Comparison of ENCODE assay signal across 28 cellular contexts in genomic region chr12:42030588-42030987, GRCh38.
"Had no signal": no experiment of that assay in that cellular context is flagged by ENCODE, and none has a peak within 500 bp of the region (broad histone marks: within the 10 kb centered on the region; RNA-seq: fewer than 3 reads in every experiment).

No MANE protein-coding gene starts in this region.

- H3K27ac Mint-ChIP-seq: immature natural killer cell; natural killer cell treated with Interleukin-12 subunit alpha and Interleukin-12 subunit beta and Interleukin-15 and Interleukin-18, amount 100 ng/mL, for 72 hours; progenitor cell of endocrine pancreas; stimulated activated naive B cell treated with anti-CD40 and anti-IgM and Interleukin-4, amounts not matched to agents 10 μg/mL and 1 μg/mL and 100 μg/mL, for 72 hours had no signal

- H3K27me3 ChIP-seq: ovary, right atrium auricular region, stomach, testis, thyroid gland, transverse colon, upper lobe of left lung, vagina had no signal

- H3K27ac ChIP-seq: left ventricle myocardium inferior, ovary, right atrium auricular region, skin epidermis, stomach, testis, thyroid gland, transverse colon, upper lobe of left lung, vagina had no signal

- H3K27me3 Mint-ChIP-seq: progenitor cell of endocrine pancreas had no signal

- H3K4me3 ChIP-seq: left ventricle myocardium inferior, lung, mucosa of descending colon, ovary, right atrium auricular region, skin epidermis, stomach, testis, thyroid gland, transverse colon, upper lobe of left lung, vagina had no signal

- H3K36me3 Mint-ChIP-seq: immature natural killer cell; naive thymus-derived CD4-positive, alpha-beta T cell; natural killer cell treated with Interleukin-12 subunit alpha and Interleukin-12 subunit beta and Interleukin-15 and Interleukin-18, amount 100 ng/mL, for 72 hours; stimulated activated naive B cell treated with anti-CD40 and anti-IgM and Interleukin-4, amounts not matched to agents 10 μg/mL and 1 μg/mL and 100 μg/mL, for 72 hours had no signal

- H3K9me3 Mint-ChIP-seq: immature natural killer cell; natural killer cell treated with Interleukin-12 subunit alpha and Interleukin-12 subunit beta and Interleukin-15 and Interleukin-18, amount 100 ng/mL, for 72 hours; stimulated activated naive B cell treated with anti-CD40 and anti-IgM and Interleukin-4, amounts not matched to agents 10 μg/mL and 1 μg/mL and 100 μg/mL, for 72 hours had no signal

- H3K36me3 ChIP-seq: left ventricle myocardium inferior, ovary, right atrium auricular region, stomach, thyroid gland, transverse colon, upper lobe of left lung, vagina had no signal

- H3K9me3 ChIP-seq: left ventricle myocardium inferior, mucosa of descending colon, ovary, right atrium auricular region, stomach, testis, thyroid gland, transverse colon, upper lobe of left lung, vagina had no signal

- H3K4me1 ChIP-seq: left ventricle myocardium inferior, right atrium auricular region, stomach, testis, transverse colon, upper lobe of left lung, vagina had no signal

- DNase-seq: hippocampal formation; immature natural killer cell; kidney; left colon; left ventricle myocardium inferior; midbrain; mucosa of descending colon; naive thymus-derived CD4-positive, alpha-beta T cell; ovary; stimulated activated CD4-positive, alpha-beta T cell treated with anti-CD3 and anti-CD28 coated beads, Interleukin-12 subunit alpha, Interleukin-12 subunit beta, amount 100 ng/mL, for 4 hours; stimulated activated CD4-positive, alpha-beta T cell treated with anti-CD3 and anti-CD28 coated beads, Interleukin-15, amount 100 ng/mL, for 24 hours; stimulated activated CD4-positive, alpha-beta T cell treated with anti-CD3 and anti-CD28 coated beads, Interleukin-2, amount 100 ng/mL, for 24 hours; stimulated activated CD4-positive, alpha-beta T cell treated with anti-CD3 and anti-CD28 coated beads, Interleukin-4, amount 100 ng/mL, for 1 hour; stimulated activated naive B cell treated with anti-CD40 and anti-IgM and Interleukin-4, amounts not matched to agents 10 μg/mL and 1 μg/mL and 100 μg/mL, for 72 hours; stimulated activated naive CD8-positive, alpha-beta T cell treated with anti-CD3 and anti-CD28 coated beads, Interleukin-15, Interleukin-2, amounts not matched to agents 100 U/mL and 50 U/mL, for 24 hours; stomach; testis; thyroid gland; transverse colon; upper lobe of left lung had no signal

- H3K4me3 Mint-ChIP-seq: immature natural killer cell; naive thymus-derived CD4-positive, alpha-beta T cell; natural killer cell treated with Interleukin-12 subunit alpha and Interleukin-12 subunit beta and Interleukin-15 and Interleukin-18, amount 100 ng/mL, for 72 hours; stimulated activated naive B cell treated with anti-CD40 and anti-IgM and Interleukin-4, amounts not matched to agents 10 μg/mL and 1 μg/mL and 100 μg/mL, for 72 hours had no signal

- ATAC-seq: left colon; mucosa of descending colon; naive thymus-derived CD4-positive, alpha-beta T cell; sciatic nerve; stimulated activated naive B cell treated with anti-CD40 and anti-IgM and Interleukin-4, amounts not matched to agents 10 μg/mL and 1 μg/mL and 100 μg/mL, for 72 hours; stimulated activated naive CD8-positive, alpha-beta T cell treated with anti-CD3 and anti-CD28 coated beads, Interleukin-15, Interleukin-2, amounts not matched to agents 100 U/mL and 50 U/mL, for 24 hours had no signal

- FAIRE-seq: islet of Langerhans, kidney had no signal

- H3K4me1 Mint-ChIP-seq: immature natural killer cell; naive thymus-derived CD4-positive, alpha-beta T cell; stimulated activated naive B cell treated with anti-CD40 and anti-IgM and Interleukin-4, amounts not matched to agents 10 μg/mL and 1 μg/mL and 100 μg/mL, for 72 hours had no signal
